In genomic region chr6:134131530-134132139, GRCh38 we compare ENCODE assay signal across 32 cellular contexts.
"Had no signal": no experiment of that assay in that cellular context is flagged by ENCODE, and none has a peak within 500 bp of the region (broad histone marks: within the 10 kb centered on the region; RNA-seq: fewer than 3 reads in every experiment).

No MANE protein-coding gene starts in this region.

- H3K36me3 ChIP-seq: cardiac muscle cell, colonic mucosa, Peyer's patch, SJSA1 had no signal

- H3K4me1 ChIP-seq: colonic mucosa, Peyer's patch, SJSA1 had no signal

- H3K27me3 Mint-ChIP-seq: activated naive CD8-positive, alpha-beta T cell treated with anti-CD3 and anti-CD28 coated beads for 36 hours had no signal

- H3K27me3 ChIP-seq: cardiac muscle cell, colonic mucosa, Peyer's patch, SJSA1 had no signal

- DNase-seq: activated CD4-positive, alpha-beta T cell treated with anti-CD3 and anti-CD28 coated beads for 48 hours; activated CD4-positive, alpha-beta T cell treated with anti-CD3 and anti-CD28 coated beads, Interleukin-2, amount 50 U/mL, for 4 hours; activated CD4-positive, CD25-positive, alpha-beta regulatory T cell treated with anti-CD3 and anti-CD28 coated beads, Interleukin-2, amount 50 U/mL, for 72 hours; activated CD8-positive, alpha-beta memory T cell treated with anti-CD3 and anti-CD28 coated beads, Interleukin-2, amount 50 U/mL, for 4 hours; activated effector memory CD4-positive, alpha-beta T cell treated with Interleukin-2 at 50 U/mL for 16 hours; activated naive CD4-positive, alpha-beta T cell; activated naive CD4-positive, alpha-beta T cell treated with anti-CD3 and anti-CD28 coated beads, Interleukin-2, amount 50 U/mL, for 16 hours; activated naive CD8-positive, alpha-beta T cell treated with anti-CD3 and anti-CD28 coated beads for 36 hours; amniotic stem cell; aorta; colonic mucosa; MM.1S; MV-4-11; NCI-H1092; NCI-H1436 treated with DMSO at 0.1 percent for 48 hours; NCI-H1694 treated with DMSO at 0.1 percent for 48 hours; NCI-H2029; NCI-H345; NCI-H524 treated with DMSO at 0.1 percent for 48 hours; PC-3; Peyer's patch; RPMI8226; SHP77 treated with DMSO at 0.1 percent for 48 hours; SK-N-SH had no signal

- H3K9me3 Mint-ChIP-seq: central memory CD8-positive, alpha-beta T cell had no signal

- H3K4me3 Mint-ChIP-seq: activated naive CD8-positive, alpha-beta T cell treated with anti-CD3 and anti-CD28 coated beads for 36 hours; activated T-helper 1 cell treated with anti-CD3 and anti-CD28 coated beads, Interleukin-12 subunit alpha, Interleukin-12 subunit beta, Interleukin-2, Interleukin-4 antibody, amounts not matched to agents 30 ng/mL and 10 ng/mL and 1 ng/mL, durations not matched to agents 14 hours and 24 hours and 36 hours; central memory CD8-positive, alpha-beta T cell; T-helper 1 cell treated with Interleukin-12 subunit alpha and Interleukin-12 subunit beta and Interleukin-4 antibody, amounts not matched to agents 30 μg/mL and 1 μg/mL, for 36 hours; T-helper 2 cell treated with Interferon-gamma antibody and Interleukin-4, amounts not matched to agents 5 μg/mL and 100 μg/mL, for 36 hours had no signal

- H3K4me3 ChIP-seq: cardiac muscle cell, colonic mucosa, Peyer's patch, SJSA1 had no signal

- H3K27ac ChIP-seq: cardiac muscle cell, colonic mucosa, KMS-11, Peyer's patch, SJSA1 had no signal

- H3K9ac ChIP-seq: KMS-11, SK-N-SH had no signal

- H3K4me1 Mint-ChIP-seq: activated naive CD8-positive, alpha-beta T cell treated with anti-CD3 and anti-CD28 coated beads for 36 hours; central memory CD8-positive, alpha-beta T cell had no signal

- H3K36me3 Mint-ChIP-seq: activated naive CD8-positive, alpha-beta T cell treated with anti-CD3 and anti-CD28 coated beads for 36 hours had no signal

- H3K4me2 ChIP-seq: KMS-11, SK-N-SH had no signal

- H3K27ac Mint-ChIP-seq: activated naive CD8-positive, alpha-beta T cell treated with anti-CD3 and anti-CD28 coated beads for 36 hours; activated T-helper 1 cell treated with anti-CD3 and anti-CD28 coated beads, Interleukin-12 subunit alpha, Interleukin-12 subunit beta, Interleukin-2, Interleukin-4 antibody, amounts not matched to agents 30 ng/mL and 10 ng/mL and 1 ng/mL, durations not matched to agents 14 hours and 24 hours and 36 hours; T-helper 1 cell treated with Interleukin-12 subunit alpha and Interleukin-12 subunit beta and Interleukin-4 antibody, amounts not matched to agents 30 μg/mL and 1 μg/mL, for 36 hours; T-helper 2 cell treated with Interferon-gamma antibody and Interleukin-4, amounts not matched to agents 5 μg/mL and 100 μg/mL, for 36 hours had no signal

- FAIRE-seq: TTC549 had no signal

- ATAC-seq: PC-3 had no signal

- H3K9me3 ChIP-seq: colonic mucosa, Peyer's patch, SJSA1, SK-N-SH had no signal
